In genomic region chr6:3001773-3002293, GRCh38 we compare ENCODE assay signal across 8 cellular contexts. TPM values are rescaled to one million over a fixed set of nuclear protein-coding genes. Genes with fewer than 3 reads are reported as not detected.
A peak's percentile ranks its signal among the peaks of the same experiment; 100 is the strongest.
DNase-seq lines count a peak whose midpoint lies in the region; ATAC-seq and TF ChIP-seq lines count a peak whose summit lies in the region.

No MANE protein-coding gene starts in this region.

- TF ChIP-seq CTCF in GM23338 (conservative IDR thresholded peaks at IDR 0.05; ENCODE audit: low read depth in 2 of 2) (peak; percentile 68 to 69), OCI-LY1 (IDR thresholded peaks at IDR 0.05; ENCODE audit: low read length) (peak; percentile 66), MCF 10A (IDR thresholded peaks at IDR 0.05; ENCODE audit: unreplicated experiment) (peak; percentile 40)

- 0 out of 2 replicates have a peak, but pooled peaks cover 6% of the 10 kb centered on the region for H3F3A ChIP-seq in GM23338 (replicated peaks; ENCODE audit: low read depth)
- H3F3A ChIP-seq in OCI-LY1 (ENCODE audit: insufficient read depth, low read length), result 0 out of 2 replicates have a peak, but pooled peaks cover 5% of the 10 kb centered on the region

- H3K27me3 Mint-ChIP-seq in GM23338 (ENCODE audit: insufficient read depth, low read depth, poor library complexity), result peaks cover 7% of the 10 kb centered on the region
- no peaks in the 10 kb centered on the region for H3K27me3 Mint-ChIP-seq in MCF 10A (ENCODE audit: insufficient read depth, unreplicated experiment)

- H3K27me3 ChIP-seq in GM23338 (ENCODE audit: insufficient read depth) (0 out of 2 replicates have a peak, but pooled peaks cover 5% of the 10 kb centered on the region), OCI-LY1 (ENCODE audit: insufficient read depth, low read length) (no peaks in the 10 kb centered on the region)
- no peaks in the 10 kb centered on the region for H3K27me3 ChIP-seq in effector memory CD4-positive, alpha-beta T cell (replicated peaks; ENCODE audit: control insufficient read depth, insufficient read depth, low read length, poor library complexity, severe bottlenecking)

- H3K9me3 Mint-ChIP-seq in GM23338 (no peaks in the 10 kb centered on the region), MCF 10A (ENCODE audit: unreplicated experiment) (no peaks in the 10 kb centered on the region)

- H3K36me3 ChIP-seq in GM23338 (ENCODE audit: insufficient read depth) (0 out of 2 replicates have a peak, but pooled peaks cover 6% of the 10 kb centered on the region), OCI-LY1 (ENCODE audit: insufficient read depth, low read length) (peaks cover 26% of the 10 kb centered on the region)
- peaks cover 3% of the 10 kb centered on the region for H3K36me3 ChIP-seq in effector memory CD4-positive, alpha-beta T cell (ENCODE audit: control insufficient read depth, insufficient read depth, low read length)

- no peak overlapping the region for H3K9ac ChIP-seq in OCI-LY1 (ENCODE audit: low read length)

- H3K9me2 ChIP-seq in GM23338 (ENCODE audit: insufficient read depth), result no peaks in the 10 kb centered on the region
- H3K9me2 ChIP-seq in OCI-LY1 (ENCODE audit: low read depth, low read length), result no peaks in the 10 kb centered on the region

- H3K27ac ChIP-seq in GM23338 (ENCODE audit: low read depth), result 0 out of 2 replicates have a peak overlapping the region, but pooled peaks have one; percentile 5
- no peak overlapping the region for H3K27ac ChIP-seq in OCI-LY1 (ENCODE audit: low read depth, low read length, poor library complexity, severe bottlenecking)
- no peak overlapping the region for H3K27ac ChIP-seq in effector memory CD4-positive, alpha-beta T cell (ENCODE audit: insufficient read depth, low read length, poor library complexity, severe bottlenecking)

- H3K4me1 ChIP-seq in GM23338 (ENCODE audit: insufficient read depth), result peaks cover 34% of the 10 kb centered on the region
- H3K4me1 ChIP-seq in OCI-LY1 (ENCODE audit: insufficient read depth, low read length, severe bottlenecking), result peaks cover 20% of the 10 kb centered on the region
- peaks cover 17% of the 10 kb centered on the region for H3K4me1 ChIP-seq in effector memory CD4-positive, alpha-beta T cell (ENCODE audit: control insufficient read depth, insufficient read depth, low read length, poor library complexity, severe bottlenecking)

- no peaks in the 10 kb centered on the region for H3K9me3 ChIP-seq in OCI-LY1 (ENCODE audit: low read length)
- no peaks in the 10 kb centered on the region for H3K9me3 ChIP-seq in effector memory CD4-positive, alpha-beta T cell (ENCODE audit: control insufficient read depth, low read length)

- H3K4me3 ChIP-seq in GM23338, result 0 out of 2 replicates have a peak overlapping the region, but pooled peaks have one; percentile 95
- H3K4me3 ChIP-seq in OCI-LY1 (ENCODE audit: low read depth, low read length, poor library complexity, severe bottlenecking), result no peak overlapping the region
- no peak overlapping the region for H3K4me3 ChIP-seq in effector memory CD4-positive, alpha-beta T cell (ENCODE audit: insufficient read depth, low read depth, low read length, poor library complexity, severe bottlenecking)

- CTCF ChIA-PET in MCF 10A (lab: Yijun Ruan, JAX), result interaction anchor here (0.6 to 3.9 kb wide), 16 partner anchors 8 to 270 kb away, joined by 3 to 34 read pairs (median 4); no protein-coding TSS in a partner anchor

- H2AFZ ChIP-seq in GM23338 (no peak overlapping the region), OCI-LY1 (ENCODE audit: low read length) (no peak overlapping the region)

- no peaks in the 10 kb centered on the region; the same call in 1 of the 2 replicates for H4K20me1 ChIP-seq in GM23338 (replicated peaks; ENCODE audit: insufficient read depth)
- H4K20me1 ChIP-seq in OCI-LY1 (ENCODE audit: insufficient read depth, low read length), result no peaks in the 10 kb centered on the region

- intact Hi-C loops in MCF 10A (cut with micrococcal nuclease) (loop anchor here (5.0 kb wide), 1 partner anchor 205 kb away; no protein-coding TSS in a partner anchor), sciatic nerve (cut with DNase I) (no loop called here)

- no TSS peak for BruUV-seq in MCF 10A (replicated peaks; lab: Mats Ljungman, UMichigan)

- ATAC-seq in GM23338 (no peak), sciatic nerve (no peak)

- H3K4me2 ChIP-seq in GM23338 (peak overlapping the region; percentile 97), OCI-LY1 (ENCODE audit: low read length) (no peak overlapping the region)

- H3K79me2 ChIP-seq in GM23338 (replicated peaks; ENCODE audit: insufficient read depth) (peaks cover 28% of the 10 kb centered on the region), OCI-LY1 (ENCODE audit: insufficient read depth, low read length) (no peaks in the 10 kb centered on the region)

- DNase-seq in DMS 273 treated with DMSO at 0.1 percent for 48 hours (lab: John Stamatoyannopoulos, UW) (peak; percentile 21), GM23338 (ENCODE audit: low spot score) (peak; percentile 88), MCF 10A (ENCODE audit: unreplicated experiment) (peak; percentile 85), left kidney (ENCODE audit: low read depth, low spot score) (peak; percentile 69), sciatic nerve (ENCODE audit: low spot score) (no peak), NCI-H2196 treated with DMSO at 0.1 percent for 48 hours (lab: John Stamatoyannopoulos, UW; ENCODE audit: unreplicated experiment) (no peak)
- DNase-seq in effector memory CD4-positive, alpha-beta T cell, result no peak

- POLR2A ChIA-PET in MCF 10A (lab: Yijun Ruan, JAX), result interaction anchor here (0.5 to 4.7 kb wide), 14 partner anchors 10 to 258 kb away, joined by 3 to 78 read pairs (median 4); partner anchors contain the start of gene RIPK1

- H3K36me3 Mint-ChIP-seq in GM23338 (ENCODE audit: low read depth), result peaks cover 55% of the 10 kb centered on the region
- H3K36me3 Mint-ChIP-seq in MCF 10A (ENCODE audit: insufficient read depth, unreplicated experiment), result peaks cover 6% of the 10 kb centered on the region

- peak overlapping the region; percentile 95 for H3K27ac Mint-ChIP-seq in GM23338
- H3K27ac Mint-ChIP-seq in MCF 10A (ENCODE audit: low read depth, unreplicated experiment), result peak overlapping the region; percentile 59

- H3K4me3 Mint-ChIP-seq in GM23338 (peak overlapping the region; percentile 45; the same call in 2 of the 3 replicates), MCF 10A (ENCODE audit: unreplicated experiment) (no peak overlapping the region)

- H3K4me1 Mint-ChIP-seq in GM23338 (peaks cover 42% of the 10 kb centered on the region), MCF 10A (ENCODE audit: insufficient read depth, unreplicated experiment) (peaks cover 12% of the 10 kb centered on the region)

TF ChIP-seq in GM23338, 12 proteins besides CTCF, POLR2A, EP300 and RAD21 (continues in another document):
- TF ChIP-seq, protein P1, sequence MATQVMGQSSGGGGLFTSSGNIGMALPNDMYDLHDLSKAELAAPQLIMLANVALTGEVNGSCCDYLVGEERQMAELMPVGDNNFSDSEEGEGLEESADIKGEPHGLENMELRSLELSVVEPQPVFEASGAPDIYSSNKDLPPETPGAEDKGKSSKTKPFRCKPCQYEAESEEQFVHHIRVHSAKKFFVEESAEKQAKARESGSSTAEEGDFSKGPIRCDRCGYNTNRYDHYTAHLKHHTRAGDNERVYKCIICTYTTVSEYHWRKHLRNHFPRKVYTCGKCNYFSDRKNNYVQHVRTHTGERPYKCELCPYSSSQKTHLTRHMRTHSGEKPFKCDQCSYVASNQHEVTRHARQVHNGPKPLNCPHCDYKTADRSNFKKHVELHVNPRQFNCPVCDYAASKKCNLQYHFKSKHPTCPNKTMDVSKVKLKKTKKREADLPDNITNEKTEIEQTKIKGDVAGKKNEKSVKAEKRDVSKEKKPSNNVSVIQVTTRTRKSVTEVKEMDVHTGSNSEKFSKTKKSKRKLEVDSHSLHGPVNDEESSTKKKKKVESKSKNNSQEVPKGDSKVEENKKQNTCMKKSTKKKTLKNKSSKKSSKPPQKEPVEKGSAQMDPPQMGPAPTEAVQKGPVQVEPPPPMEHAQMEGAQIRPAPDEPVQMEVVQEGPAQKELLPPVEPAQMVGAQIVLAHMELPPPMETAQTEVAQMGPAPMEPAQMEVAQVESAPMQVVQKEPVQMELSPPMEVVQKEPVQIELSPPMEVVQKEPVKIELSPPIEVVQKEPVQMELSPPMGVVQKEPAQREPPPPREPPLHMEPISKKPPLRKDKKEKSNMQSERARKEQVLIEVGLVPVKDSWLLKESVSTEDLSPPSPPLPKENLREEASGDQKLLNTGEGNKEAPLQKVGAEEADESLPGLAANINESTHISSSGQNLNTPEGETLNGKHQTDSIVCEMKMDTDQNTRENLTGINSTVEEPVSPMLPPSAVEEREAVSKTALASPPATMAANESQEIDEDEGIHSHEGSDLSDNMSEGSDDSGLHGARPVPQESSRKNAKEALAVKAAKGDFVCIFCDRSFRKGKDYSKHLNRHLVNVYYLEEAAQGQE (IDR thresholded peaks at IDR 0.05; ENCODE audit: unreplicated experiment), result no peak
- TF ChIP-seq NANOG (IDR thresholded peaks at IDR 0.05; ENCODE audit: borderline replicate concordance), result no peak
- TF ChIP-seq EZH2 (IDR thresholded peaks at IDR 0.05; ENCODE audit: low read depth, unreplicated experiment), result no peak
- no peak for TF ChIP-seq EZH2phosphoT487 (IDR thresholded peaks at IDR 0.05; ENCODE audit: unreplicated experiment)

RNA-seq across cellular contexts. Expression of gene NQO2, which starts 2.1 kb away (rescaled TPM):
- total RNA-seq in GM23338 (2014; rRNA removed; shearing (Covaris generic)), result 117 and 125 TPM in 2 replicates
- polyA plus RNA-seq in GM23338 (2016; fragmentation: Nextera tagmentation; extraction: Ambion mirVana), result 159 and 173 TPM in 2 replicates
- total RNA-seq in MCF 10A (2022), result 18.6 and 20.0 TPM in 2 replicates
- total RNA-seq in sciatic nerve, result 30.1 TPM

RNA-seq across cellular contexts. Expression of gene SERPINB6, which starts 30.5 kb away (rescaled TPM):
- total RNA-seq in GM23338 (2014; rRNA removed; shearing (Covaris generic)), result 37.6 and 38.5 TPM in 2 replicates
- 25.9 and 26.0 TPM in 2 replicates for polyA plus RNA-seq in GM23338 (2016; fragmentation: Nextera tagmentation; extraction: Ambion mirVana)
- total RNA-seq in MCF 10A (2022) (68.5 and 75.6 TPM in 2 replicates), sciatic nerve (122 TPM)

Comparison
In these comparisons a context has a peak if more than half of its experiments do, and no peak if none do; other contexts are left out.
1. DNase-seq: peak in DMS 273 treated with DMSO at 0.1 percent for 48 hours (single experiment), GM23338 (single experiment), MCF 10A (single experiment) and left kidney (single experiment); none in sciatic nerve (single experiment), NCI-H2196 treated with DMSO at 0.1 percent for 48 hours (single experiment) and effector memory CD4-positive, alpha-beta T cell (0 of 3).
2. Peak in every context shown above with its lines, with median percentiles within 50 percentile points of each other: CTCF ChIP-seq.